Comparison of ENCODE assay signal across 28 cellular contexts in the genomic region with DNA sequence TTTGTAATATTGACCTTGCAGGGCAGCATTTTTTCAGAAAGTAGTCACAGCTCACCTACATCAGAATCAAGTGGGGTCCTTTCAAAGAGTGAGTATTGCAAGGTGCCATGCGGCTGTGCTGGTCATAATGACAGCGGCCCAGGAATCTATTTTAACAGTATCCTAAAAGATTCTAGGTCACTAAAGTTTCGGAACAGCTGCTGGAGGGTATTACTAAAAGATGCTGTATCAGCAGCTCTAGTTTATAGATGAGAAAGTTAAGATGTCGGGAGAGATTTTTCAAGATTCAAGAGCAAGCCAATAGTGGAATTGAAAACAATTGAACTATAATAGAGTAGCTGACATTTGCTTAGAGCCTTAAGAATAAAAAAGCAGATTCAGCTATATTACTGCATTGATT.
"Had no signal": no experiment of that assay in that cellular context is flagged by ENCODE, and none has a peak within 500 bp of the region (broad histone marks: within the 10 kb centered on the region; RNA-seq: fewer than 3 reads in every experiment).

No MANE protein-coding gene starts in this region.

- H3K36me3 ChIP-seq: neural progenitor cell, neutrophil, tibial nerve, upper lobe of right lung had no signal

- H3K4me3 ChIP-seq: lung, neural progenitor cell, psoas muscle, skin epidermis, spleen, tibial nerve, upper lobe of right lung had no signal

- H3K9me3 ChIP-seq: neutrophil, psoas muscle, spleen, tibial nerve, upper lobe of right lung had no signal

- FAIRE-seq: keratinocyte, urothelium cell line had no signal

- H3K27ac Mint-ChIP-seq: mesothelial cell of epicardium; natural killer cell; nephron progenitor cell; neural progenitor cell; stimulated activated memory B cell treated with anti-CD40 and anti-IgM and Interleukin-4, amounts not matched to agents 10 μg/mL and 1 μg/mL and 100 μg/mL, for 72 hours had no signal

- H3K27me3 ChIP-seq: neural progenitor cell, neutrophil, spleen, tibial nerve, upper lobe of right lung had no signal

- DNase-seq: hippocampal formation; kidney glomerular epithelial cell; left cardiac atrium; mesendoderm; naive B cell; natural killer cell; nephron progenitor cell; occipital lobe; psoas muscle; stimulated activated CD4-positive, alpha-beta T cell treated with anti-CD3 and anti-CD28 coated beads, Interleukin-4, amount 100 ng/mL, for 4 hours; stimulated activated CD8-positive, alpha-beta memory T cell treated with anti-CD3 and anti-CD28 coated beads, Interleukin-4, amount 100 ng/mL, for 48 hours; stimulated activated naive CD4-positive, alpha-beta T cell treated with Interleukin-2 at 50 U/mL for 16 hours; stimulated activated naive CD8-positive, alpha-beta T cell treated with anti-CD3 and anti-CD28 coated beads, Interleukin-15, amount 100 ng/mL, for 72 hours; substantia nigra; upper lobe of right lung had no signal

- H3K4me1 ChIP-seq: neural progenitor cell, parathyroid adenoma, psoas muscle, spleen, tibial nerve, upper lobe of right lung had no signal

- H2AFZ ChIP-seq: neural progenitor cell, parathyroid adenoma had no signal

- H3K9ac ChIP-seq: neural progenitor cell, parathyroid adenoma had no signal

- H3K4me2 ChIP-seq: neural progenitor cell had no signal

- H3K36me3 Mint-ChIP-seq: naive B cell; natural killer cell; neural progenitor cell; stimulated activated memory B cell treated with anti-CD40 and anti-IgM and Interleukin-4, amounts not matched to agents 10 μg/mL and 1 μg/mL and 100 μg/mL, for 72 hours had no signal

- H3K27ac ChIP-seq: neural progenitor cell, neutrophil, parathyroid adenoma, psoas muscle, skin epidermis, spleen, tibial nerve, upper lobe of right lung had no signal

- H3K4me1 Mint-ChIP-seq: mesothelial cell of epicardium; naive B cell; natural killer cell; stimulated activated memory B cell treated with anti-CD40 and anti-IgM and Interleukin-4, amounts not matched to agents 10 μg/mL and 1 μg/mL and 100 μg/mL, for 72 hours; stimulated activated naive CD8-positive, alpha-beta T cell treated with anti-CD3 and anti-CD28 coated beads, Interleukin-15, amount 100 ng/mL, for 72 hours had no signal

- H3K27me3 Mint-ChIP-seq: naive B cell; stimulated activated memory B cell treated with anti-CD40 and anti-IgM and Interleukin-4, amounts not matched to agents 10 μg/mL and 1 μg/mL and 100 μg/mL, for 72 hours; stimulated activated naive CD8-positive, alpha-beta T cell treated with anti-CD3 and anti-CD28 coated beads, Interleukin-15, amount 100 ng/mL, for 72 hours had no signal

- ATAC-seq: left cardiac atrium; left lobe of liver; natural killer cell; psoas muscle; sciatic nerve; stimulated activated memory B cell treated with anti-CD40 and anti-IgM and Interleukin-4, amounts not matched to agents 10 μg/mL and 1 μg/mL and 100 μg/mL, for 72 hours; stimulated activated naive CD8-positive, alpha-beta T cell treated with anti-CD3 and anti-CD28 coated beads, Interleukin-15, amount 100 ng/mL, for 72 hours; upper lobe of right lung had no signal

- H3K9me3 Mint-ChIP-seq: mesothelial cell of epicardium; naive B cell; nephron progenitor cell; neural progenitor cell; stimulated activated memory B cell treated with anti-CD40 and anti-IgM and Interleukin-4, amounts not matched to agents 10 μg/mL and 1 μg/mL and 100 μg/mL, for 72 hours; stimulated activated naive CD8-positive, alpha-beta T cell treated with anti-CD3 and anti-CD28 coated beads, Interleukin-15, amount 100 ng/mL, for 72 hours had no signal

- H3K79me2 ChIP-seq: parathyroid adenoma had no signal

- H3K4me3 Mint-ChIP-seq: mesothelial cell of epicardium; naive B cell; natural killer cell; nephron progenitor cell; neural progenitor cell; stimulated activated memory B cell treated with anti-CD40 and anti-IgM and Interleukin-4, amounts not matched to agents 10 μg/mL and 1 μg/mL and 100 μg/mL, for 72 hours; stimulated activated naive CD8-positive, alpha-beta T cell treated with anti-CD3 and anti-CD28 coated beads, Interleukin-15, amount 100 ng/mL, for 72 hours had no signal
